Comparison of ENCODE assay signal across 1 cellular context in the genomic region with DNA sequence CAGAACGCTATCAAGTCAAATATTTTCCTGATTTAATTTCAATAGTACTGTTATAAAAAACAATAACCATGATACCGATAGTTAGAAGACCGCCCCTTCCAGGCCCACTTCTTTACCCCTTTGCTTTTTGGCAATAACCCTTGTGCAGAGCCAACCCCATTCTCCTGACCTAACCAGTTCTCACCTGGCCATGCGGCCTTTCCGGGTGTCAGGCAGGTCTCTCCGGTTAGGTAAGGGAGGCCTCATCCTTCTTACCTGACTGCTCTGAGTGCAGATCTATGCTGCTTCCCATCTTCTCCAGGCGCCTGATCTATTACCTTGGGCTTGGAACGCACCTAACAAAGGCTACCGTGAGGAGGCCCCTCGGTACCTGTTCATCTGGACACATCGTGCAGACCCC.
TF ChIP-seq lines count a peak whose summit lies in the region.

No MANE protein-coding gene starts in this region.

TF ChIP-seq in IMR-90, 13 proteins besides CTCF, POLR2A, EP300 and RAD21 (continued from another document):
- TF ChIP-seq ELK1 (IDR thresholded peaks at IDR 0.05; ENCODE audit: borderline replicate concordance, low read depth, low read length): no peak
